In genomic region chr12:104213952-104214351, GRCh38 we compare ENCODE assay signal across 19 cellular contexts. TPM values are rescaled to one million over a fixed set of nuclear protein-coding genes. Genes with fewer than 3 reads are reported as not detected.
DNase-seq lines count a peak whose midpoint lies in the region; ATAC-seq and TF ChIP-seq lines count a peak whose summit lies in the region.
"Had no signal": no experiment of that assay in that cellular context is flagged by ENCODE, and none has a peak within 500 bp of the region (broad histone marks: within the 10 kb centered on the region; RNA-seq: fewer than 3 reads in every experiment).

No MANE protein-coding gene starts in this region.

- no peaks in the 10 kb centered on the region for H3K27me3 Mint-ChIP-seq in activated naive CD8-positive, alpha-beta T cell treated with anti-CD3 and anti-CD28 coated beads for 36 hours

- H3K9ac ChIP-seq in PC-3 (ENCODE audit: low read length) = no peak overlapping the region
- H3K9ac ChIP-seq in fibroblast of lung (ENCODE audit: insufficient read depth, low read length) = no peak overlapping the region

- CTCF ChIA-PET in PC-3 (lab: Charles Lee) = interaction anchor here (0.7 to 1.0 kb wide), 2 partner anchors 12 to 145 kb away, joined by 8 to 20 read pairs; no protein-coding TSS in a partner anchor

- intact Hi-C loops in PC-3 (cut with micrococcal nuclease) = loop anchor here (1.0 to 10.0 kb wide), 2 partner anchors 72 to 891 kb away; partner anchors contain the start of gene WASHC4

- H3K79me2 ChIP-seq in PC-3 (ENCODE audit: low read length) (no peaks in the 10 kb centered on the region), fibroblast of lung (ENCODE audit: control insufficient read depth, insufficient read depth, low read length) (peaks cover 7% of the 10 kb centered on the region)

- H3K9me3 ChIP-seq in PC-3 (ENCODE audit: low read length) (no peaks in the 10 kb centered on the region), fibroblast of lung (ENCODE audit: control insufficient read depth, insufficient read depth, low read depth, low read length) (no peaks in the 10 kb centered on the region), gastroesophageal sphincter (no peaks in the 10 kb centered on the region)
- H3K9me3 ChIP-seq: left ventricle myocardium inferior had no signal

- TF ChIP-seq CTCF in PC-3 (conservative IDR thresholded peaks at IDR 0.05; ENCODE audit: low read depth, low read length) (no peak), fibroblast of lung (conservative IDR thresholded peaks at IDR 0.05 in 1 of 2, IDR thresholded peaks at IDR 0.05 in 1 of 2; ENCODE audit: low read depth in 1 of 2, low read length in 2 of 2) (no peak), gastroesophageal sphincter (IDR thresholded peaks at IDR 0.05) (no peak)

- H3K4me2 ChIP-seq in PC-3 (ENCODE audit: low read length) (peak overlapping the region; percentile 38), fibroblast of lung (ENCODE audit: extremely low read depth, insufficient read depth, low read length) (no peak overlapping the region)

- H4K20me1 ChIP-seq in PC-3 (ENCODE audit: low read length) (no peaks in the 10 kb centered on the region), fibroblast of lung (ENCODE audit: control insufficient read depth, extremely low read depth, insufficient read depth, low read length) (no peaks in the 10 kb centered on the region)

- H3K27ac Mint-ChIP-seq in activated naive CD8-positive, alpha-beta T cell treated with anti-CD3 and anti-CD28 coated beads for 36 hours = no peak overlapping the region
- H3K27ac Mint-ChIP-seq: H9; stimulated activated naive CD8-positive, alpha-beta T cell treated with anti-CD3 and anti-CD28 coated beads, Interleukin-15, Interleukin-2, amounts not matched to agents 100 ng/mL and 50 ng/mL, for 24 hours; WTC11 had no signal

- H3K9me2 ChIP-seq in PC-3 (replicated peaks; ENCODE audit: low read length) = no peaks in the 10 kb centered on the region

- no peak overlapping the region for H3K4me3 Mint-ChIP-seq in activated naive CD8-positive, alpha-beta T cell treated with anti-CD3 and anti-CD28 coated beads for 36 hours
- H3K4me3 Mint-ChIP-seq: activated T-cell treated with anti-CD3 and anti-CD28 coated beads, Interleukin-2, amount 50 U/mL, for 4 hours; H9; stimulated activated naive CD8-positive, alpha-beta T cell treated with anti-CD3 and anti-CD28 coated beads, Interleukin-15, Interleukin-2, amounts not matched to agents 100 ng/mL and 50 ng/mL, for 24 hours; WTC11 had no signal

- no peaks in the 10 kb centered on the region for H3K27me3 ChIP-seq in PC-3 (ENCODE audit: low read length)
- H3K27me3 ChIP-seq in fibroblast of lung (ENCODE audit: control insufficient read depth, insufficient read depth, low read length) = no peaks in the 10 kb centered on the region
- H3K27me3 ChIP-seq in gastroesophageal sphincter = no peaks in the 10 kb centered on the region
- H3K27me3 ChIP-seq: cardiac muscle cell had no signal

- DNase-seq in NCI-H2196 (lab: John Stamatoyannopoulos, UW; ENCODE audit: unreplicated experiment) (peak; percentile 42), NCI-H2196 treated with DMSO at 0.1 percent for 48 hours (lab: John Stamatoyannopoulos, UW; ENCODE audit: unreplicated experiment) (no peak), PC-3 (peak; percentile 89), fibroblast of lung (ENCODE audit: low read depth in 2 of 2) (peak; percentile 86 to 91), NCI-H1436 treated with DMSO at 0.1 percent for 48 hours (lab: John Stamatoyannopoulos, UW) (no peak)
- no peak for DNase-seq in activated naive CD8-positive, alpha-beta T cell treated with anti-CD3 and anti-CD28 coated beads for 36 hours
- DNase-seq: ACHN; activated T-cell treated with anti-CD3 and anti-CD28 coated beads, Interleukin-2, amount 50 U/mL, for 4 hours; H9; KG1; left ventricle myocardium inferior; nucleus accumbens; stimulated activated CD4-positive, alpha-beta T cell treated with anti-CD3 and anti-CD28 coated beads, Interleukin-2, amount 100 ng/mL, for 48 hours had no signal

- ATAC-seq in PC-3 (peak; percentile 89), HG02981 (IDR thresholded peaks at IDR 0.05; ENCODE audit: unreplicated experiment) (no peak), gastroesophageal sphincter (no peak)
- ATAC-seq: activated T-cell treated with anti-CD3 and anti-CD28 coated beads, Interleukin-2, amount 50 U/mL, for 4 hours; Right ventricle myocardium inferior; WTC11 had no signal

- H3K4me1 ChIP-seq in PC-3 (ENCODE audit: insufficient read depth, low read length) (peaks cover 19% of the 10 kb centered on the region), fibroblast of lung (ENCODE audit: control insufficient read depth, extremely low read depth, insufficient read depth, low read length) (peaks cover 4% of the 10 kb centered on the region), gastroesophageal sphincter (peaks cover 4 to 22% (median 9%) of the 10 kb centered on the region in 3 donors)

- TF ChIP-seq POLR2A in gastroesophageal sphincter (IDR thresholded peaks at IDR 0.05) = no peak

- 80 to 85% methylated on average over 1 to 2 of the region's 2 CpGs for WGBS in gastroesophageal sphincter (ENCODE audit: low coverage in 1 of 2), 2 donors

- BruUV-seq in PC-3 (replicated peaks; lab: Mats Ljungman, UMichigan) = no TSS peak

- H3K36me3 ChIP-seq in PC-3 (ENCODE audit: low read depth, low read length) (no peaks in the 10 kb centered on the region), fibroblast of lung (ENCODE audit: control insufficient read depth, insufficient read depth, low read length) (no peaks in the 10 kb centered on the region), gastroesophageal sphincter (no peaks in the 10 kb centered on the region)
- H3K36me3 ChIP-seq: cardiac muscle cell, left ventricle myocardium inferior had no signal

- H2AFZ ChIP-seq in PC-3 (ENCODE audit: low read length) (peak overlapping the region; percentile 14; the same call in 1 of the 2 replicates), fibroblast of lung (ENCODE audit: low read length) (no peak overlapping the region)

- peaks cover 8% of the 10 kb centered on the region for H3F3A ChIP-seq in PC-3 (ENCODE audit: low read length, unreplicated experiment)

- H3K9me3 Mint-ChIP-seq in activated naive CD8-positive, alpha-beta T cell treated with anti-CD3 and anti-CD28 coated beads for 36 hours = peaks cover 2% of the 10 kb centered on the region
- H3K9me3 Mint-ChIP-seq: activated T-cell treated with anti-CD3 and anti-CD28 coated beads, Interleukin-2, amount 50 U/mL, for 4 hours; H9; stimulated activated naive CD8-positive, alpha-beta T cell treated with anti-CD3 and anti-CD28 coated beads, Interleukin-15, Interleukin-2, amounts not matched to agents 100 ng/mL and 50 ng/mL, for 24 hours; WTC11 had no signal

- POLR2A ChIA-PET in PC-3 (lab: Charles Lee; ENCODE audit: unreplicated experiment) = interaction anchor here (0.6 to 1.0 kb wide), 3 partner anchors 73 to 86 kb away, joined by 3 to 6 read pairs (median 4); no protein-coding TSS in a partner anchor

- no peak for TF ChIP-seq EP300 in gastroesophageal sphincter (IDR thresholded peaks at IDR 0.05)

- H3K36me3 Mint-ChIP-seq in activated naive CD8-positive, alpha-beta T cell treated with anti-CD3 and anti-CD28 coated beads for 36 hours = peaks cover 7% of the 10 kb centered on the region
- H3K36me3 Mint-ChIP-seq: WTC11 had no signal

- H3K4me3 ChIP-seq in PC-3 (ENCODE audit: low read length) = no peak overlapping the region
- H3K4me3 ChIP-seq in fibroblast of lung (replicated peaks in 1 of 4; ENCODE audit: control extremely low read depth in 1 of 4, insufficient read depth in 1 of 4, low read depth in 3 of 4, low read length in 4 of 4) = no peak overlapping the region
- no peak overlapping the region for H3K4me3 ChIP-seq in gastroesophageal sphincter
- H3K4me3 ChIP-seq: cardiac muscle cell, left ventricle myocardium inferior had no signal

- peak overlapping the region; percentile 63 for H3K27ac ChIP-seq in PC-3 (ENCODE audit: low read length)
- H3K27ac ChIP-seq in fibroblast of lung (ENCODE audit: insufficient read depth, low read length) = peak overlapping the region; percentile 8
- H3K27ac ChIP-seq in gastroesophageal sphincter = no peak overlapping the region
- H3K27ac ChIP-seq: cardiac muscle cell, left ventricle myocardium inferior had no signal

- H3K4me1 Mint-ChIP-seq in activated naive CD8-positive, alpha-beta T cell treated with anti-CD3 and anti-CD28 coated beads for 36 hours = peaks cover 14% of the 10 kb centered on the region

RNA-seq across cellular contexts. Expression of gene TXNRD1, which starts 1.6 kb away (rescaled TPM):
- total RNA-seq in PC-3 (2014; rRNA removed) (419 and 430 TPM in 2 replicates), fibroblast of lung (737 and 1,000 TPM in 2 replicates), gastroesophageal sphincter (100 to 1,000 TPM; 230 to 458 (median 305) TPM)
- polyA plus RNA-seq in fibroblast of lung = 436 and 556 TPM in 2 replicates
- 353 and 484 TPM in 2 replicates for polyA plus RNA-seq in fibroblast of lung (2012)
- polyA minus RNA-seq in fibroblast of lung (ENCODE audit: low replicate concordance) = 516 and 960 TPM in 2 replicates
- 100 to 1,000 TPM; 120 to 125 TPM for total RNA-seq in activated naive CD8-positive, alpha-beta T cell treated with anti-CD3 and anti-CD28 coated beads for 36 hours

Comparison
In these comparisons a context has a peak if more than half of its experiments do, and no peak if none do; other contexts are left out.
1. DNase-seq: peak in NCI-H2196 (single experiment), PC-3 (single experiment) and fibroblast of lung (2 of 2); none in NCI-H2196 treated with DMSO at 0.1 percent for 48 hours (single experiment), activated naive CD8-positive, alpha-beta T cell treated with anti-CD3 and anti-CD28 coated beads for 36 hours (single experiment) and NCI-H1436 treated with DMSO at 0.1 percent for 48 hours (single experiment).
2. H3K27ac ChIP-seq: peak in PC-3 (single experiment) and fibroblast of lung (single experiment); none in gastroesophageal sphincter (0 of 4).